ENCODE assay signal across 2 cellular contexts in genomic region chr13:83211301-83211700, GRCh38.
TF ChIP-seq lines count a peak whose summit lies in the region.

No MANE protein-coding gene starts in this region.

TF ChIP-seq in SK-N-SH treated with all-trans-retinoic acid at 6 μM for 48 hours, 23 proteins besides CTCF, POLR2A, EP300 and RAD21 (continued from another document):
- no peak for TF ChIP-seq TSHZ2 (CRISPR knock-in tag; IDR thresholded peaks at IDR 0.05)
TF ChIP-seq in SK-N-SH treated with all-trans-retinoic acid at 6 μM for 48 hours: peak in this region for 0.

TF ChIP-seq in SK-N-SH, 30 proteins besides CTCF, POLR2A, EP300 and RAD21 (continued from another document):
- TF ChIP-seq REST (IDR thresholded peaks at IDR 0.05; ENCODE audit: low read depth, low read length) (no peak), TAF1 (IDR thresholded peaks at IDR 0.05; ENCODE audit: borderline replicate concordance, low read depth, low read length) (no peak)
TF ChIP-seq in SK-N-SH: peak in this region for 0.
